In genomic region chr7:50898604-50899477, GRCh38 we compare ENCODE assay signal across 1 cellular context.
TF ChIP-seq lines count a peak whose summit lies in the region.

No MANE protein-coding gene starts in this region.

TF ChIP-seq in K562, 482 proteins besides CTCF, POLR2A, EP300 and RAD21 (continued from another document):
- TF ChIP-seq, protein P1, sequence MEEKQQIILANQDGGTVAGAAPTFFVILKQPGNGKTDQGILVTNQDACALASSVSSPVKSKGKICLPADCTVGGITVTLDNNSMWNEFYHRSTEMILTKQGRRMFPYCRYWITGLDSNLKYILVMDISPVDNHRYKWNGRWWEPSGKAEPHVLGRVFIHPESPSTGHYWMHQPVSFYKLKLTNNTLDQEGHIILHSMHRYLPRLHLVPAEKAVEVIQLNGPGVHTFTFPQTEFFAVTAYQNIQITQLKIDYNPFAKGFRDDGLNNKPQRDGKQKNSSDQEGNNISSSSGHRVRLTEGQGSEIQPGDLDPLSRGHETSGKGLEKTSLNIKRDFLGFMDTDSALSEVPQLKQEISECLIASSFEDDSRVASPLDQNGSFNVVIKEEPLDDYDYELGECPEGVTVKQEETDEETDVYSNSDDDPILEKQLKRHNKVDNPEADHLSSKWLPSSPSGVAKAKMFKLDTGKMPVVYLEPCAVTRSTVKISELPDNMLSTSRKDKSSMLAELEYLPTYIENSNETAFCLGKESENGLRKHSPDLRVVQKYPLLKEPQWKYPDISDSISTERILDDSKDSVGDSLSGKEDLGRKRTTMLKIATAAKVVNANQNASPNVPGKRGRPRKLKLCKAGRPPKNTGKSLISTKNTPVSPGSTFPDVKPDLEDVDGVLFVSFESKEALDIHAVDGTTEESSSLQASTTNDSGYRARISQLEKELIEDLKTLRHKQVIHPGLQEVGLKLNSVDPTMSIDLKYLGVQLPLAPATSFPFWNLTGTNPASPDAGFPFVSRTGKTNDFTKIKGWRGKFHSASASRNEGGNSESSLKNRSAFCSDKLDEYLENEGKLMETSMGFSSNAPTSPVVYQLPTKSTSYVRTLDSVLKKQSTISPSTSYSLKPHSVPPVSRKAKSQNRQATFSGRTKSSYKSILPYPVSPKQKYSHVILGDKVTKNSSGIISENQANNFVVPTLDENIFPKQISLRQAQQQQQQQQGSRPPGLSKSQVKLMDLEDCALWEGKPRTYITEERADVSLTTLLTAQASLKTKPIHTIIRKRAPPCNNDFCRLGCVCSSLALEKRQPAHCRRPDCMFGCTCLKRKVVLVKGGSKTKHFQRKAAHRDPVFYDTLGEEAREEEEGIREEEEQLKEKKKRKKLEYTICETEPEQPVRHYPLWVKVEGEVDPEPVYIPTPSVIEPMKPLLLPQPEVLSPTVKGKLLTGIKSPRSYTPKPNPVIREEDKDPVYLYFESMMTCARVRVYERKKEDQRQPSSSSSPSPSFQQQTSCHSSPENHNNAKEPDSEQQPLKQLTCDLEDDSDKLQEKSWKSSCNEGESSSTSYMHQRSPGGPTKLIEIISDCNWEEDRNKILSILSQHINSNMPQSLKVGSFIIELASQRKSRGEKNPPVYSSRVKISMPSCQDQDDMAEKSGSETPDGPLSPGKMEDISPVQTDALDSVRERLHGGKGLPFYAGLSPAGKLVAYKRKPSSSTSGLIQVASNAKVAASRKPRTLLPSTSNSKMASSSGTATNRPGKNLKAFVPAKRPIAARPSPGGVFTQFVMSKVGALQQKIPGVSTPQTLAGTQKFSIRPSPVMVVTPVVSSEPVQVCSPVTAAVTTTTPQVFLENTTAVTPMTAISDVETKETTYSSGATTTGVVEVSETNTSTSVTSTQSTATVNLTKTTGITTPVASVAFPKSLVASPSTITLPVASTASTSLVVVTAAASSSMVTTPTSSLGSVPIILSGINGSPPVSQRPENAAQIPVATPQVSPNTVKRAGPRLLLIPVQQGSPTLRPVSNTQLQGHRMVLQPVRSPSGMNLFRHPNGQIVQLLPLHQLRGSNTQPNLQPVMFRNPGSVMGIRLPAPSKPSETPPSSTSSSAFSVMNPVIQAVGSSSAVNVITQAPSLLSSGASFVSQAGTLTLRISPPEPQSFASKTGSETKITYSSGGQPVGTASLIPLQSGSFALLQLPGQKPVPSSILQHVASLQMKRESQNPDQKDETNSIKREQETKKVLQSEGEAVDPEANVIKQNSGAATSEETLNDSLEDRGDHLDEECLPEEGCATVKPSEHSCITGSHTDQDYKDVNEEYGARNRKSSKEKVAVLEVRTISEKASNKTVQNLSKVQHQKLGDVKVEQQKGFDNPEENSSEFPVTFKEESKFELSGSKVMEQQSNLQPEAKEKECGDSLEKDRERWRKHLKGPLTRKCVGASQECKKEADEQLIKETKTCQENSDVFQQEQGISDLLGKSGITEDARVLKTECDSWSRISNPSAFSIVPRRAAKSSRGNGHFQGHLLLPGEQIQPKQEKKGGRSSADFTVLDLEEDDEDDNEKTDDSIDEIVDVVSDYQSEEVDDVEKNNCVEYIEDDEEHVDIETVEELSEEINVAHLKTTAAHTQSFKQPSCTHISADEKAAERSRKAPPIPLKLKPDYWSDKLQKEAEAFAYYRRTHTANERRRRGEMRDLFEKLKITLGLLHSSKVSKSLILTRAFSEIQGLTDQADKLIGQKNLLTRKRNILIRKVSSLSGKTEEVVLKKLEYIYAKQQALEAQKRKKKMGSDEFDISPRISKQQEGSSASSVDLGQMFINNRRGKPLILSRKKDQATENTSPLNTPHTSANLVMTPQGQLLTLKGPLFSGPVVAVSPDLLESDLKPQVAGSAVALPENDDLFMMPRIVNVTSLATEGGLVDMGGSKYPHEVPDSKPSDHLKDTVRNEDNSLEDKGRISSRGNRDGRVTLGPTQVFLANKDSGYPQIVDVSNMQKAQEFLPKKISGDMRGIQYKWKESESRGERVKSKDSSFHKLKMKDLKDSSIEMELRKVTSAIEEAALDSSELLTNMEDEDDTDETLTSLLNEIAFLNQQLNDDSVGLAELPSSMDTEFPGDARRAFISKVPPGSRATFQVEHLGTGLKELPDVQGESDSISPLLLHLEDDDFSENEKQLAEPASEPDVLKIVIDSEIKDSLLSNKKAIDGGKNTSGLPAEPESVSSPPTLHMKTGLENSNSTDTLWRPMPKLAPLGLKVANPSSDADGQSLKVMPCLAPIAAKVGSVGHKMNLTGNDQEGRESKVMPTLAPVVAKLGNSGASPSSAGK (IDR thresholded peaks at IDR 0.05): peak; percentile 47
- TF ChIP-seq NRF1 (conservative IDR thresholded peaks at IDR 0.05 in 1 of 2, IDR thresholded peaks at IDR 0.05 in 1 of 2) (peak; percentile 53 to 63; a peak in 3 of 4 replicates), POLR2G (IDR thresholded peaks at IDR 0.05; ENCODE audit: low read depth, low read length) (0 out of 2 replicates have a peak, but pooled peaks have one; percentile 33), TAF7 (tag; IDR thresholded peaks at IDR 0.05) (0 out of 2 replicates have a peak, but pooled peaks have one; percentile 15), FOXA3 (CRISPR knock-in tag; conservative IDR thresholded peaks at IDR 0.05 in 1 of 2, IDR thresholded peaks at IDR 0.05 in 1 of 2) (peak; percentile 76 to 92; a peak in 3 of 4 replicates), SOX6 (IDR thresholded peaks at IDR 0.05) (peak; percentile 30), EP400 (IDR thresholded peaks at IDR 0.05) (0 out of 2 replicates have a peak, but pooled peaks have one; percentile 26), L3MBTL2 (IDR thresholded peaks at IDR 0.05) (peak; percentile 44; the same call in 1 of the 2 replicates), PHF20 (IDR thresholded peaks at IDR 0.05; ENCODE audit: partially characterized antibody) (peak; percentile 41), YY1 (IDR thresholded peaks at IDR 0.05; ENCODE audit: borderline replicate concordance in 1 of 3, control insufficient read depth in 1 of 3, extremely low read depth in 1 of 3, insufficient read depth in 3 of 3, insufficient read length in 1 of 3, insufficient replicate concordance in 2 of 3, low read depth in 1 of 3, low read length in 2 of 3) (peak in 1 of 3 experiments; percentile 59)
